In genomic region chr3:47337656-47338055, GRCh38 we compare ENCODE assay signal across 28 cellular contexts. TPM values are rescaled to one million over a fixed set of nuclear protein-coding genes. Genes with fewer than 3 reads are reported as not detected.
DNase-seq lines count a peak whose midpoint lies in the region; ATAC-seq and TF ChIP-seq lines count a peak whose summit lies in the region.
"Had no signal": no experiment of that assay in that cellular context is flagged by ENCODE, and none has a peak within 500 bp of the region (broad histone marks: within the 10 kb centered on the region; RNA-seq: fewer than 3 reads in every experiment).

No MANE protein-coding gene starts in this region.

- no peak overlapping the region for H3K4me3 ChIP-seq in suprapubic skin
- H3K4me3 ChIP-seq in testis = no peak overlapping the region
- H3K4me3 ChIP-seq: PC-9, SK-N-MC had no signal

- H3K4me1 ChIP-seq in suprapubic skin (no peaks in the 10 kb centered on the region), testis (no peaks in the 10 kb centered on the region)

- H3K36me3 Mint-ChIP-seq in activated T-helper 17 cell treated with anti-CD3 and anti-CD28 coated beads, Interleukin-2, amount 50 U/mL, for 72 hours (ENCODE audit: low read depth) = peaks cover 94% of the 10 kb centered on the region

- peak overlapping the region; percentile 23 for H3K27ac Mint-ChIP-seq in activated T-helper 17 cell treated with anti-CD3 and anti-CD28 coated beads, Interleukin-2, amount 50 U/mL, for 72 hours
- H3K27ac Mint-ChIP-seq: B cell, IgD-negative memory B cell had no signal

- H3K27ac ChIP-seq in suprapubic skin (no peak overlapping the region), testis (no peak overlapping the region)
- H3K27ac ChIP-seq: 22Rv1, C4-2B, HL-60, KMS-11, PC-9, SK-N-MC had no signal

- H3K9me3 Mint-ChIP-seq in activated T-helper 17 cell treated with anti-CD3 and anti-CD28 coated beads, Interleukin-2, amount 50 U/mL, for 72 hours = no peaks in the 10 kb centered on the region
- H3K9me3 Mint-ChIP-seq: IgD-negative memory B cell had no signal

- no peak for TF ChIP-seq POLR2A in suprapubic skin (IDR thresholded peaks at IDR 0.05)
- no peak for TF ChIP-seq POLR2A in testis (IDR thresholded peaks at IDR 0.05)

- no peak for TF ChIP-seq CTCF in suprapubic skin (IDR thresholded peaks at IDR 0.05)
- TF ChIP-seq CTCF in testis (IDR thresholded peaks at IDR 0.05) = no peak

- DNase-seq in NCI-H2227 (lab: John Stamatoyannopoulos, UW; ENCODE audit: unreplicated experiment) (peak; percentile 30), NCI-H2227 treated with DMSO at 0.1 percent for 48 hours (lab: John Stamatoyannopoulos, UW) (no peak), LHCN-M2 (ENCODE audit: low read depth) (peak; percentile 50), islet precursor cell (peak; percentile 33), suprapubic skin (ENCODE audit: low spot score in 2 of 2) (no peak), testis (no peak)
- DNase-seq: Calu3, DMS153, DND-41, NCI-H1092, NCI-H1417 treated with DMSO at 0.1 percent for 48 hours, NCI-H1694 treated with DMSO at 0.1 percent for 48 hours, NCI-H2081, NCI-H2171 treated with DMSO at 0.1 percent for 48 hours, NCI-H446, NCI-H774, PC-9, SHP77 treated with DMSO at 0.1 percent for 48 hours had no signal

- TF ChIP-seq EP300 in suprapubic skin (IDR thresholded peaks at IDR 0.05) = no peak

- no peaks in the 10 kb centered on the region for H3K9me3 ChIP-seq in suprapubic skin
- H3K9me3 ChIP-seq in testis = no peaks in the 10 kb centered on the region

- intact Hi-C loops in testis (cut with DNase I; ENCODE audit: low total_unique reads) = no loop called here

- 88% methylated on average over 5 of the region's 5 CpGs for WGBS in suprapubic skin
- WGBS in testis, 2 donors = 92 to 95% methylated on average over 5 of the region's 5 CpGs

- H3K27me3 ChIP-seq in suprapubic skin (no peaks in the 10 kb centered on the region), testis (no peaks in the 10 kb centered on the region)

- no peaks in the 10 kb centered on the region for H3K27me3 Mint-ChIP-seq in activated T-helper 17 cell treated with anti-CD3 and anti-CD28 coated beads, Interleukin-2, amount 50 U/mL, for 72 hours
- H3K27me3 Mint-ChIP-seq: B cell, IgD-negative memory B cell had no signal

- ATAC-seq in activated T-helper 17 cell treated with anti-CD3 and anti-CD28 coated beads, Interleukin-2, amount 50 U/mL, for 72 hours (replicated peaks) = no peak
- no peak for ATAC-seq in GM19035 (IDR thresholded peaks at IDR 0.05; ENCODE audit: unreplicated experiment)
- ATAC-seq: HCT116 had no signal

- peaks cover 2% of the 10 kb centered on the region for H3K4me1 Mint-ChIP-seq in activated T-helper 17 cell treated with anti-CD3 and anti-CD28 coated beads, Interleukin-2, amount 50 U/mL, for 72 hours
- H3K4me1 Mint-ChIP-seq: B cell had no signal

- H3K4me3 Mint-ChIP-seq in activated T-helper 17 cell treated with anti-CD3 and anti-CD28 coated beads, Interleukin-2, amount 50 U/mL, for 72 hours = no peak overlapping the region
- H3K4me3 Mint-ChIP-seq: B cell, IgD-negative memory B cell had no signal

- peaks cover 84% of the 10 kb centered on the region for H3K36me3 ChIP-seq in suprapubic skin
- H3K36me3 ChIP-seq in testis (ENCODE audit: low read depth, missing control alignments) = no peaks in the 10 kb centered on the region

RNA-seq across cellular contexts. Expression of gene PTPN23, which starts 43.2 kb away (rescaled TPM):
- 15.2 and 16.7 TPM in 2 replicates for total RNA-seq in LHCN-M2 (2014; rRNA removed)
- polyA plus RNA-seq in LHCN-M2 (2012) = 31.5 TPM
- total RNA-seq in activated T-helper 17 cell treated with anti-CD3 and anti-CD28 coated beads, Interleukin-2, amount 50 U/mL, for 72 hours = 10 to 100 TPM; 28.7 to 32.0 TPM
- total RNA-seq in suprapubic skin = 100 to 1,000 TPM in 1 of 4 donors, 10 to 100 TPM in 3; 45.9 to 135 (median 61.1) TPM
- total RNA-seq in testis = 100 to 1,000 TPM in 1 of 2 donors, 10 to 100 TPM in 1; 89.3 to 141 TPM
- polyA plus RNA-seq in testis (ENCODE audit: insufficient read depth, low read depth, low replicate concordance) = 30.5 TPM

RNA-seq across cellular contexts. Expression of gene KLHL18, which starts 54.9 kb away (rescaled TPM):
- total RNA-seq in LHCN-M2 (2014; rRNA removed) (18.3 and 21.5 TPM in 2 replicates), suprapubic skin (10 to 100 TPM; 20.8 to 50.7 (median 38.8) TPM), testis (10 to 100 TPM; 24.7 to 26.2 TPM)
- polyA plus RNA-seq in LHCN-M2 (2012) = 34.7 TPM
- 10 to 100 TPM; 19.1 to 54.8 TPM for total RNA-seq in activated T-helper 17 cell treated with anti-CD3 and anti-CD28 coated beads, Interleukin-2, amount 50 U/mL, for 72 hours
- 17.6 TPM for polyA plus RNA-seq in testis (ENCODE audit: insufficient read depth, low read depth, low replicate concordance)

RNA-seq across cellular contexts. Expression of gene KIF9, which starts 55.1 kb away (rescaled TPM):
- total RNA-seq in LHCN-M2 (2014; rRNA removed) (2.2 and 5.7 TPM in 2 replicates), suprapubic skin (10 to 100 TPM in 2 of 4 donors, 1 to 10 TPM in 2; 8.8 to 23.4 (median 15.3) TPM), testis (10 to 100 TPM; 37.2 to 53.0 TPM)
- polyA plus RNA-seq in LHCN-M2 (2012) = 6.5 TPM
- total RNA-seq in activated T-helper 17 cell treated with anti-CD3 and anti-CD28 coated beads, Interleukin-2, amount 50 U/mL, for 72 hours = 1 to 10 TPM; 3.0 to 5.6 TPM
- polyA plus RNA-seq in testis (ENCODE audit: insufficient read depth, low read depth, low replicate concordance) = 115 TPM

Comparison
In these comparisons a context has a peak if more than half of its experiments do, and no peak if none do; other contexts are left out.
1. DNase-seq: peak in NCI-H2227 (single experiment), LHCN-M2 (single experiment) and islet precursor cell (single experiment); none in NCI-H2227 treated with DMSO at 0.1 percent for 48 hours (single experiment), suprapubic skin (0 of 2) and testis (single experiment).